In genomic region chr12:50402270-50403000, GRCh38 we compare ENCODE assay signal across 8 cellular contexts. TPM values are rescaled to one million over a fixed set of nuclear protein-coding genes. Genes with fewer than 3 reads are reported as not detected.
DNase-seq lines count a peak whose midpoint lies in the region; ATAC-seq and TF ChIP-seq lines count a peak whose summit lies in the region.

No MANE protein-coding gene starts in this region.

- H3K27me3 Mint-ChIP-seq in naive B cell, result peaks cover 10 to 15% (median 13%) of the 10 kb centered on the region in 3 donors

- peak overlapping the region; percentile 85 for H3K27ac ChIP-seq in colonic mucosa

- H3K27me3 ChIP-seq in BJ (ENCODE audit: control insufficient read depth, insufficient read depth, low read length), result no peaks in the 10 kb centered on the region
- H3K27me3 ChIP-seq in Loucy (ENCODE audit: insufficient read depth, low read length, poor library complexity, severe bottlenecking), result peaks cover 9% of the 10 kb centered on the region
- no peaks in the 10 kb centered on the region for H3K27me3 ChIP-seq in colonic mucosa

- POLR2A ChIA-PET in BJ (lab: Charles Lee), result interaction anchor here (0.6 to 0.7 kb wide), 2 partner anchors 15 to 583 kb away, joined by 3 read pairs; no protein-coding TSS in a partner anchor

- H3K9me3 ChIP-seq in Loucy (ENCODE audit: insufficient read depth, low read depth, low read length), result no peaks in the 10 kb centered on the region
- H3K9me3 ChIP-seq in colonic mucosa, result no peaks in the 10 kb centered on the region

- H3K4me3 Mint-ChIP-seq in naive B cell, result peak overlapping the region in 7 of 8 donors; percentile 95 to 100 (median 99)

- H3K4me3 ChIP-seq in BJ (ENCODE audit: low read depth, low read length) (peak overlapping the region; percentile 76), Loucy (ENCODE audit: low read length, poor library complexity, severe bottlenecking) (peak overlapping the region; percentile 96), colonic mucosa (peak overlapping the region; percentile 79)

- H3F3A ChIP-seq in Loucy (ENCODE audit: low read depth), result no peaks in the 10 kb centered on the region; the same call in 1 of the 2 replicates

- peaks cover 49% of the 10 kb centered on the region for H4K20me1 ChIP-seq in Loucy (ENCODE audit: insufficient read depth, low read length, poor library complexity, severe bottlenecking)

- TF ChIP-seq CTCF in BJ (IDR thresholded peaks at IDR 0.05; ENCODE audit: insufficient read depth, low read depth, low read length), result no peak
- no peak for TF ChIP-seq CTCF in Loucy (conservative IDR thresholded peaks at IDR 0.05; ENCODE audit: low read length)
- TF ChIP-seq CTCF in colonic mucosa (IDR thresholded peaks at IDR 0.05), result no peak

- CTCF ChIA-PET in BJ (lab: Yijun Ruan, JAX), result no interaction called here

- peaks cover 19 to 41% (median 29%) of the 10 kb centered on the region in 3 donors for H3K4me1 Mint-ChIP-seq in naive B cell

- H2AFZ ChIP-seq in Loucy (ENCODE audit: low read length), result no peak overlapping the region

- no peaks in the 10 kb centered on the region for H3K9me2 ChIP-seq in Loucy (replicated peaks; ENCODE audit: low read depth, low read length)

- H3K27ac Mint-ChIP-seq in naive B cell, result peak overlapping the region in 5 of 6 donors; percentile 7 to 97 (median 74)

- H3K4me2 ChIP-seq in Loucy (ENCODE audit: low read depth, low read length, poor library complexity, severe bottlenecking), result peak overlapping the region; percentile 80

- peaks cover 66% of the 10 kb centered on the region for H3K79me2 ChIP-seq in Loucy (ENCODE audit: insufficient read depth, low read length)

- no peaks in the 10 kb centered on the region for H3K36me3 Mint-ChIP-seq in naive B cell

- intact Hi-C loops in colonic mucosa (cut with DNase I), result no loop called here

- H3K9ac ChIP-seq in Loucy (ENCODE audit: low read depth, low read length, poor library complexity, severe bottlenecking) (peak overlapping the region; percentile 89), colonic mucosa (ENCODE audit: low read depth in 2 of 2, low read length in 2 of 2) (peak overlapping the region in 1 of 2 donors; percentile 96)

- H3K36me3 ChIP-seq in BJ (ENCODE audit: control insufficient read depth, insufficient read depth, low read length), result no peaks in the 10 kb centered on the region
- H3K36me3 ChIP-seq in Loucy (ENCODE audit: insufficient read depth, low read length), result no peaks in the 10 kb centered on the region
- no peaks in the 10 kb centered on the region for H3K36me3 ChIP-seq in colonic mucosa

- DNase-seq in BJ (ENCODE audit: low read depth) (no peak), colonic mucosa (no peak), naive B cell (no peak), cortex of kidney (lab: John Stamatoyannopoulos, UW) (no peak), NCI-H226 (no peak)

- ATAC-seq in naive B cell (ENCODE audit: low read depth in 2 of 2), result no peak
- ATAC-seq in HG02852 (IDR thresholded peaks at IDR 0.05; ENCODE audit: unreplicated experiment), result no peak
- no peak for ATAC-seq in HG03095 (IDR thresholded peaks at IDR 0.05; ENCODE audit: unreplicated experiment)

- H3K4me1 ChIP-seq in Loucy (ENCODE audit: insufficient read depth, low read length, poor library complexity, severe bottlenecking), result peaks cover 30% of the 10 kb centered on the region
- H3K4me1 ChIP-seq in colonic mucosa, result no peaks in the 10 kb centered on the region

- H3K9me3 Mint-ChIP-seq in naive B cell, result peaks cover 0 to 3% (median 0%) of the 10 kb centered on the region in 7 donors

RNA-seq across cellular contexts. Expression of gene LARP4, which starts 1.8 kb away (rescaled TPM):
- 10.1 and 18.0 TPM in 2 replicates for polyA plus RNA-seq in BJ (2011; rRNA removed)
- 14.8 and 17.5 TPM in 2 replicates for polyA minus RNA-seq in BJ (2011; rRNA and poly(A)+ RNA removed)
- total RNA-seq in colonic mucosa, result 10 to 100 TPM; 53.3 to 53.8 TPM
- 10 to 100 TPM; 16.1 to 32.6 (median 20.3) TPM for polyA plus RNA-seq in naive B cell (ENCODE audit: low read depth in 6 of 6)

RNA-seq across cellular contexts. Expression of gene FAM186A, which starts 6.0 kb away (rescaled TPM):
- polyA plus RNA-seq in BJ (2011; rRNA removed) (not detected in 2 replicates), naive B cell (ENCODE audit: low read depth in 6 of 6) (under 1 TPM in 1 of 6 donors, not detected in 5; 0.15 TPM)
- not detected in 2 replicates for polyA minus RNA-seq in BJ (2011; rRNA and poly(A)+ RNA removed)
- total RNA-seq in colonic mucosa, result not detected
